In the genomic region with DNA sequence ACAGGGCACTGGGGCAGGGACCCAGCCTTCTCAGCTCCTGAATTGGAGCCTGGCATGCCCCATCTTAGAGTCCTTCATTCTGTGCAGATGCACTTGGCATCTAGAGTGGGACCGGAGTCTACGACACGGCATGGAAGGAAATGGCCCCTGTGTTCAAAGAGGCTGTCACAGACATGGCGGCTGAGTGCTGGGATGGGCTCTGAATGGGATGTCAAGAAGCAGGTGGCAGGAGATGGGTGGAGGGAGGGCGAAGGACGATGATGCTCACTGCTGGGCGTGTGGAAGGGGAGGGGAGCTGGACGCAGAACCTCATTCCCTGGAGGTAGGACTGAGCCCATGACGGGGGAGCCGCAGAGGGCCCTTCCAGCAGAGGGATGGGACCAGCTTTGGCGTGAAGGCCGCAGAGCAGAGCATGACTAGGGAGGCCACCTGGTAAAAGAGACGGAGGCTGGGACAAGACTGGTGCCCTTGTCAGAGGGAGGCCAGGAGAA, we compare ENCODE assay signal across 28 cellular contexts. TPM values are rescaled to one million over a fixed set of nuclear protein-coding genes. Genes with fewer than 3 reads are reported as not detected.
"Had no signal": no experiment of that assay in that cellular context is flagged by ENCODE, and none has a peak within 500 bp of the region (broad histone marks: within the 10 kb centered on the region; RNA-seq: fewer than 3 reads in every experiment).

No MANE protein-coding gene starts in this region.

- H3K4me3 ChIP-seq: esophagus squamous epithelium, heart right ventricle, left ventricle myocardium inferior, pancreas, psoas muscle, sigmoid colon, suprapubic skin, tibial artery had no signal

- FAIRE-seq: islet of Langerhans, pancreas, small intestine had no signal

- DNase-seq: activated CD4-positive, alpha-beta memory T cell treated with anti-CD3 and anti-CD28 coated beads, Interleukin-2, amount 10 ng/mL, durations not matched to agents 7 days and 5 days; activated CD4-positive, alpha-beta T cell treated with anti-CD3 and anti-CD28 coated beads, Interleukin-2, amount 10 ng/mL, durations not matched to agents 24 days and 14 days; activated CD4-positive, CD25-positive, alpha-beta regulatory T cell treated with anti-CD3 and anti-CD28 coated beads, Interleukin-2, amount 50 U/mL, for 72 hours; activated gamma-delta T cell treated with Interleukin-2 at 50 U/mL for 16 hours; activated naive CD4-positive, alpha-beta T cell treated with anti-CD3 and anti-CD28 coated beads, Interleukin-2, amount 50 U/mL, for 16 hours; activated T-cell treated with anti-CD3 and anti-CD28 coated beads, Interleukin-2, amount 50 U/mL, for 4 hours; amniotic stem cell; central memory CD4-positive, alpha-beta T cell; esophagus squamous epithelium; foreskin melanocyte; heart right ventricle; left ventricle myocardium inferior; mammary epithelial cell; naive B cell; nephron progenitor cell; pancreas; sigmoid colon; small intestine; stimulated activated CD4-positive, alpha-beta T cell treated with anti-CD3 and anti-CD28 coated beads, Interleukin-2, amount 100 ng/mL, for 24 hours; stimulated activated naive CD4-positive, alpha-beta T cell; T-helper 9 cell had no signal

- H3K27ac ChIP-seq: esophagus squamous epithelium, heart right ventricle, left ventricle myocardium inferior, pancreas, psoas muscle, sigmoid colon, suprapubic skin, tibial artery had no signal

- H3K9me3 ChIP-seq: esophagus squamous epithelium, heart right ventricle, left ventricle myocardium inferior, pancreas, psoas muscle, sigmoid colon, suprapubic skin, tibial artery had no signal

- H3K4me1 ChIP-seq: pancreas, psoas muscle, suprapubic skin had no signal

- H3K36me3 ChIP-seq: esophagus squamous epithelium, heart right ventricle, left ventricle myocardium inferior, pancreas, sigmoid colon, suprapubic skin, tibial artery had no signal

- H3K27me3 ChIP-seq: pancreas, sigmoid colon had no signal

- ATAC-seq: activated T-cell treated with anti-CD3 and anti-CD28 coated beads, Interleukin-2, amount 50 U/mL, for 4 hours; activated T-helper 17 cell treated with anti-CD3 and anti-CD28 coated beads, Interleukin-2, amount 50 U/mL, for 72 hours; heart right ventricle; pancreas; psoas muscle had no signal

RNA-seq across cellular contexts. Expression of a gene that starts 18.8 kb away (rescaled TPM):
- total RNA-seq: activated CD4-positive, alpha-beta memory T cell treated with anti-CD3 and anti-CD28 coated beads, Interleukin-2, amount 10 ng/mL, durations not matched to agents 7 days and 5 days; activated CD4-positive, alpha-beta T cell treated with anti-CD3 and anti-CD28 coated beads, Interleukin-2, amount 10 ng/mL, durations not matched to agents 24 days and 14 days; activated T-cell treated with anti-CD3 and anti-CD28 coated beads, Interleukin-2, amount 50 U/mL, for 4 hours; activated T-helper 17 cell treated with anti-CD3 and anti-CD28 coated beads, Interleukin-2, amount 50 U/mL, for 72 hours; esophagus squamous epithelium; glomerular endothelial cell; heart right ventricle; left ventricle myocardium inferior; mammary epithelial cell; pancreas; psoas muscle; sigmoid colon; suprapubic skin; urinary bladder had no signal
- polyA plus RNA-seq: heart right ventricle, mammary epithelial cell, pancreas, urinary bladder had no signal

RNA-seq across cellular contexts. Expression of a gene that starts 30.5 kb away (rescaled TPM):
- total RNA-seq: activated CD4-positive, alpha-beta memory T cell treated with anti-CD3 and anti-CD28 coated beads, Interleukin-2, amount 10 ng/mL, durations not matched to agents 7 days and 5 days; activated CD4-positive, alpha-beta T cell treated with anti-CD3 and anti-CD28 coated beads, Interleukin-2, amount 10 ng/mL, durations not matched to agents 24 days and 14 days; activated T-cell treated with anti-CD3 and anti-CD28 coated beads, Interleukin-2, amount 50 U/mL, for 4 hours; activated T-helper 17 cell treated with anti-CD3 and anti-CD28 coated beads, Interleukin-2, amount 50 U/mL, for 72 hours; esophagus squamous epithelium; glomerular endothelial cell; heart right ventricle; left ventricle myocardium inferior; mammary epithelial cell; pancreas; psoas muscle; sigmoid colon; suprapubic skin; urinary bladder had no signal
- polyA plus RNA-seq: heart right ventricle, pancreas, psoas muscle, urinary bladder had no signal

RNA-seq across cellular contexts. Expression of a gene that starts 50.5 kb away (rescaled TPM):
- total RNA-seq: activated CD4-positive, alpha-beta memory T cell treated with anti-CD3 and anti-CD28 coated beads, Interleukin-2, amount 10 ng/mL, durations not matched to agents 7 days and 5 days; activated T-helper 17 cell treated with anti-CD3 and anti-CD28 coated beads, Interleukin-2, amount 50 U/mL, for 72 hours; glomerular endothelial cell; left ventricle myocardium inferior; mammary epithelial cell had no signal
- polyA plus RNA-seq: mammary epithelial cell had no signal

RNA-seq across cellular contexts. Expression of a gene that starts 58.6 kb away (rescaled TPM):
- total RNA-seq: activated CD4-positive, alpha-beta memory T cell treated with anti-CD3 and anti-CD28 coated beads, Interleukin-2, amount 10 ng/mL, durations not matched to agents 7 days and 5 days; activated CD4-positive, alpha-beta T cell treated with anti-CD3 and anti-CD28 coated beads, Interleukin-2, amount 10 ng/mL, durations not matched to agents 24 days and 14 days; activated T-cell treated with anti-CD3 and anti-CD28 coated beads, Interleukin-2, amount 50 U/mL, for 4 hours; esophagus squamous epithelium; glomerular endothelial cell; heart right ventricle; left ventricle myocardium inferior; mammary epithelial cell; pancreas; psoas muscle; sigmoid colon; suprapubic skin; urinary bladder had no signal
- polyA plus RNA-seq: heart right ventricle, pancreas, psoas muscle, small intestine, urinary bladder had no signal
